15 cellular contexts compared by ENCODE assay signal in the genomic region with DNA sequence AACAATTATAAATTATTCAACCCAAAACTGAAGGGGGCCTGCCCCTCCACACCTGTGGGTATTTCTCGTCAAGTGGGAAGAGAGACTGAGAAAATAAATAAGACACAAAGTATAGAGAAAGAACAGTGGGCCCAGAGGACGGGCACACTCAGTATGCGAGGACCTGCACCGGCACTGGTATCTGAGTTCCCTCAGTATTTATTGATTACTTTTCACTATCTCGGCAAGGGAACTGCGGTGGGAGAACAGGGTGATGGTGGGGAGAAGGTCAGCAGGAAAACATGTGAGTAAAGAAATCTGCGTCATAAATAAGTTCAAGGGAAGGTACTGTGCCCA. TPM values are rescaled to one million over a fixed set of nuclear protein-coding genes. Genes with fewer than 3 reads are reported as not detected.
DNase-seq lines count a peak whose midpoint lies in the region; ATAC-seq, FAIRE-seq and TF ChIP-seq lines count a peak whose summit lies in the region.
"Had no signal": no experiment of that assay in that cellular context is flagged by ENCODE, and none has a peak within 500 bp of the region (broad histone marks: within the 10 kb centered on the region; RNA-seq: fewer than 3 reads in every experiment).

No MANE protein-coding gene starts in this region.

- H3K79me2 ChIP-seq in GM23338 (replicated peaks; ENCODE audit: insufficient read depth) (peaks cover 49% of the 10 kb centered on the region), hepatocyte (peaks cover 42% of the 10 kb centered on the region)

- H3K4me2 ChIP-seq in GM23338: no peak overlapping the region; the same call in 1 of the 2 replicates
- peak overlapping the region; percentile 82 for H3K4me2 ChIP-seq in hepatocyte

- FAIRE-seq in small intestine (lab: Jason Lieb, UNC): no peak
- FAIRE-seq: HTR-8/SVneo had no signal

- H4K20me1 ChIP-seq in GM23338 (replicated peaks; ENCODE audit: insufficient read depth) (no peaks in the 10 kb centered on the region), hepatocyte (ENCODE audit: insufficient read depth, poor library complexity, severe bottlenecking) (peaks cover 10% of the 10 kb centered on the region)

- H3K4me1 ChIP-seq in GM23338 (ENCODE audit: insufficient read depth) (no peaks in the 10 kb centered on the region; the same call in 1 of the 2 replicates), hepatocyte (ENCODE audit: insufficient read depth) (peaks cover 9% of the 10 kb centered on the region), small intestine (ENCODE audit: control insufficient read depth in 2 of 2, insufficient read depth in 1 of 2, low read depth in 1 of 2, low read length in 1 of 2) (peaks cover 3 to 6% of the 10 kb centered on the region in 2 donors)

- H3K4me1 Mint-ChIP-seq in GM23338: peaks cover 11% of the 10 kb centered on the region
- peaks cover 25% of the 10 kb centered on the region for H3K4me1 Mint-ChIP-seq in WTC11

- H3K9me3 ChIP-seq in hepatocyte (ENCODE audit: low read depth): no peaks in the 10 kb centered on the region
- no peaks in the 10 kb centered on the region for H3K9me3 ChIP-seq in small intestine (ENCODE audit: control insufficient read depth, low read depth)

- POLR2A ChIA-PET in WTC11 (lab: Charles Lee): no interaction called here

- H3K27ac ChIP-seq in GM23338 (ENCODE audit: low read depth) (peak overlapping the region; percentile 30; the same call in 1 of the 2 replicates), hepatocyte (peak overlapping the region; percentile 85), small intestine (ENCODE audit: low read depth in 1 of 2, low read length in 1 of 2) (no peak overlapping the region)
- H3K27ac ChIP-seq: GM23248 had no signal

- no peaks in the 10 kb centered on the region for H3K27me3 ChIP-seq in GM23338 (ENCODE audit: insufficient read depth)
- no peaks in the 10 kb centered on the region for H3K27me3 ChIP-seq in hepatocyte
- no peaks in the 10 kb centered on the region for H3K27me3 ChIP-seq in small intestine (ENCODE audit: control insufficient read depth in 2 of 2, insufficient read depth in 2 of 2, low read length in 2 of 2)

- H3K36me3 ChIP-seq in GM23338 (ENCODE audit: insufficient read depth) (peaks cover 4% of the 10 kb centered on the region; the same call in 1 of the 2 replicates), hepatocyte (replicated peaks; ENCODE audit: insufficient read depth, low read depth) (no peaks in the 10 kb centered on the region), small intestine (ENCODE audit: control insufficient read depth in 2 of 2, insufficient read depth in 2 of 2, low read length in 2 of 2) (peaks cover 0 to 4% of the 10 kb centered on the region in 2 donors)

- CTCF ChIA-PET in WTC11 (lab: Charles Lee): no interaction called here

- H3K9me3 Mint-ChIP-seq in GM23338 (peaks cover 7% of the 10 kb centered on the region; the same call in 2 of the 3 replicates), WTC11 (no peaks in the 10 kb centered on the region)
- H3K9me3 Mint-ChIP-seq: activated naive CD4-positive, alpha-beta T cell treated with anti-CD3 and anti-CD28 coated beads, Interleukin-2, amount 50 U/mL, for 72 hours; central memory CD8-positive, alpha-beta T cell had no signal

- DNase-seq in GM23338 (ENCODE audit: low spot score) (no peak), WTC11 (ENCODE audit: low spot score) (no peak), hepatocyte (ENCODE audit: low spot score) (no peak), small intestine (peak; percentile 26), HuH-7.5 (ENCODE audit: low spot score) (no peak)
- DNase-seq in NK-92 treated with Interleukin-12 subunit alpha and Interleukin-12 subunit beta, amount 100 ng/mL, for 24 hours (lab: John Stamatoyannopoulos, UW): no peak
- DNase-seq: activated CD4-positive, alpha-beta T cell treated with anti-CD3 and anti-CD28 coated beads for 48 hours; DMS79 treated with DMSO at 0.1 percent for 48 hours; GM23248; NCI-H2107 had no signal

- WGBS in hepatocyte (ENCODE audit: low lambda C conversion rate, missing lambda C conversion rate): 47% methylated on average over 7 of the region's 7 CpGs
- WGBS in small intestine, 3 donors: 18 to 52% (median 29%) methylated on average over 7 of the region's 7 CpGs

- no peak for TF ChIP-seq CTCF in GM23338 (conservative IDR thresholded peaks at IDR 0.05; ENCODE audit: low read depth in 2 of 2)
- no peak for TF ChIP-seq CTCF in WTC11 (IDR thresholded peaks at IDR 0.05)
- TF ChIP-seq CTCF in hepatocyte (IDR thresholded peaks at IDR 0.05; ENCODE audit: poor library complexity): no peak

- no peaks in the 10 kb centered on the region for H3K9me2 ChIP-seq in GM23338 (ENCODE audit: insufficient read depth)
- H3K9me2 ChIP-seq in hepatocyte (replicated peaks; ENCODE audit: insufficient read depth): no peaks in the 10 kb centered on the region

- no peaks in the 10 kb centered on the region for H3F3A ChIP-seq in GM23338 (replicated peaks; ENCODE audit: low read depth)

- H3K4me3 Mint-ChIP-seq in GM23338 (no peak overlapping the region), WTC11 (no peak overlapping the region)
- H3K4me3 Mint-ChIP-seq: B cell; central memory CD8-positive, alpha-beta T cell had no signal

- peaks cover 14% of the 10 kb centered on the region for H3K27me3 Mint-ChIP-seq in GM23338 (ENCODE audit: insufficient read depth, low read depth, poor library complexity)
- no peaks in the 10 kb centered on the region; the same call in 1 of the 2 replicates for H3K27me3 Mint-ChIP-seq in WTC11 (ENCODE audit: low read depth)
- H3K27me3 Mint-ChIP-seq: B cell; central memory CD8-positive, alpha-beta T cell had no signal

- H2AFZ ChIP-seq in GM23338: no peak overlapping the region
- H2AFZ ChIP-seq in hepatocyte: no peak overlapping the region
- H2AFZ ChIP-seq: GM23248 had no signal

- no peak for ATAC-seq in GM23338
- ATAC-seq in WTC11: no peak
- ATAC-seq in HG02642 (IDR thresholded peaks at IDR 0.05; ENCODE audit: poor library complexity, unreplicated experiment): no peak
- ATAC-seq: activated naive CD4-positive, alpha-beta T cell treated with anti-CD3 and anti-CD28 coated beads, Interleukin-2, amount 50 U/mL, for 72 hours had no signal

- H3K27ac Mint-ChIP-seq in GM23338 (peak overlapping the region; percentile 23; the same call in 1 of the 2 replicates), WTC11 (peak overlapping the region; percentile 73)
- H3K27ac Mint-ChIP-seq: activated naive CD4-positive, alpha-beta T cell treated with anti-CD3 and anti-CD28 coated beads, Interleukin-2, amount 50 U/mL, for 72 hours; B cell had no signal

- H3K36me3 Mint-ChIP-seq in GM23338 (ENCODE audit: low read depth): peaks cover 18% of the 10 kb centered on the region
- H3K36me3 Mint-ChIP-seq in WTC11: peaks cover 16% of the 10 kb centered on the region

- H3K4me3 ChIP-seq in GM23338 (no peak overlapping the region), hepatocyte (no peak overlapping the region), small intestine (ENCODE audit: low read depth in 1 of 2, low read length in 2 of 2) (no peak overlapping the region)
- H3K4me3 ChIP-seq: GM23248 had no signal

TF ChIP-seq in GM23338, 12 proteins besides CTCF, POLR2A, EP300 and RAD21 (continues in another document):
- TF ChIP-seq ZNF114 (CRISPR knock-in tag; IDR thresholded peaks at IDR 0.05) (no peak), ZNF331 (CRISPR knock-in tag; IDR thresholded peaks at IDR 0.05; ENCODE audit: low read depth) (no peak), CREB1 (CRISPR knock-in tag; IDR thresholded peaks at IDR 0.05; ENCODE audit: low read depth) (no peak)

TF ChIP-seq in WTC11, 78 proteins besides CTCF, POLR2A, EP300 and RAD21:
- TF ChIP-seq, protein P1, sequence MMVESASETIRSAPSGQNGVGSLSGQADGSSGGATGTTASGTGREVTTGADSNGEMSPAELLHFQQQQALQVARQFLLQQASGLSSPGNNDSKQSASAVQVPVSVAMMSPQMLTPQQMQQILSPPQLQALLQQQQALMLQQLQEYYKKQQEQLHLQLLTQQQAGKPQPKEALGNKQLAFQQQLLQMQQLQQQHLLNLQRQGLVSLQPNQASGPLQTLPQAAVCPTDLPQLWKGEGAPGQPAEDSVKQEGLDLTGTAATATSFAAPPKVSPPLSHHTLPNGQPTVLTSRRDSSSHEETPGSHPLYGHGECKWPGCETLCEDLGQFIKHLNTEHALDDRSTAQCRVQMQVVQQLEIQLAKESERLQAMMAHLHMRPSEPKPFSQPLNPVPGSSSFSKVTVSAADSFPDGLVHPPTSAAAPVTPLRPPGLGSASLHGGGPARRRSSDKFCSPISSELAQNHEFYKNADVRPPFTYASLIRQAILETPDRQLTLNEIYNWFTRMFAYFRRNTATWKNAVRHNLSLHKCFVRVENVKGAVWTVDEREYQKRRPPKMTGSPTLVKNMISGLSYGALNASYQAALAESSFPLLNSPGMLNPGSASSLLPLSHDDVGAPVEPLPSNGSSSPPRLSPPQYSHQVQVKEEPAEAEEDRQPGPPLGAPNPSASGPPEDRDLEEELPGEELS (CRISPR knock-in tag; IDR thresholded peaks at IDR 0.05): no peak

RNA-seq across cellular contexts. Expression of a gene that starts 3.2 kb away (rescaled TPM):
- 29.0 and 35.8 TPM in 2 replicates for total RNA-seq in GM23338 (2014; rRNA removed; shearing (Covaris generic))
- polyA plus RNA-seq in GM23338 (2016; fragmentation: Nextera tagmentation; extraction: Ambion mirVana): 38.8 and 43.1 TPM in 2 replicates
- 24.5 to 25.4 TPM (median 25.3 TPM) in 3 replicates for total RNA-seq in WTC11 (2021)
- 72.0 and 75.6 TPM in 2 replicates for total RNA-seq in hepatocyte
- polyA plus RNA-seq in hepatocyte: 31.1 and 32.9 TPM in 2 replicates
- 10 to 100 TPM; 26.3 to 81.0 (median 43.5) TPM for polyA plus RNA-seq in small intestine

RNA-seq across cellular contexts. Expression of a gene that starts 3.3 kb away (rescaled TPM):
- 240 and 256 TPM in 2 replicates for total RNA-seq in GM23338 (2014; rRNA removed; shearing (Covaris generic))
- polyA plus RNA-seq in GM23338 (2016; fragmentation: Nextera tagmentation; extraction: Ambion mirVana) (199 and 246 TPM in 2 replicates), hepatocyte (42.1 and 51.9 TPM in 2 replicates), small intestine (10 to 100 TPM; 45.9 to 73.5 (median 66.2) TPM)
- total RNA-seq in WTC11 (2021) (173 to 223 TPM (median 185 TPM) in 3 replicates), hepatocyte (240 and 318 TPM in 2 replicates)

RNA-seq across cellular contexts. Expression of a gene that starts 39.4 kb away (rescaled TPM):
- total RNA-seq in GM23338 (2014; rRNA removed; shearing (Covaris generic)): 31.2 and 36.9 TPM in 2 replicates
- polyA plus RNA-seq in GM23338 (2016; fragmentation: Nextera tagmentation; extraction: Ambion mirVana) (17.4 and 19.1 TPM in 2 replicates), hepatocyte (18.3 and 32.5 TPM in 2 replicates), small intestine (10 to 100 TPM in 1 of 3 donors, 1 to 10 TPM in 2; 8.5 to 12.6 (median 9.5) TPM)
- total RNA-seq in WTC11 (2021) (25.3 to 30.5 TPM (median 29.6 TPM) in 3 replicates), hepatocyte (30.9 and 33.7 TPM in 2 replicates)

Comparison
In these comparisons a context has a peak if more than half of its experiments do, and no peak if none do; other contexts are left out.
1. H3K27ac ChIP-seq: peak in GM23338 (single experiment) and hepatocyte (single experiment); none in small intestine (0 of 2).